Comparison of ENCODE assay signal across 17 cellular contexts in genomic region chr15:43552261-43552660, GRCh38. TPM values are rescaled to one million over a fixed set of nuclear protein-coding genes. Genes with fewer than 3 reads are reported as not detected.
DNase-seq lines count a peak whose midpoint lies in the region; ATAC-seq and TF ChIP-seq lines count a peak whose summit lies in the region.
"Had no signal": no experiment of that assay in that cellular context is flagged by ENCODE, and none has a peak within 500 bp of the region (broad histone marks: within the 10 kb centered on the region; RNA-seq: fewer than 3 reads in every experiment).

No MANE protein-coding gene starts in this region.

- TF ChIP-seq CTCF in HEK293 (tag by site-specific recombination; IDR thresholded peaks at IDR 0.05) (no peak), suprapubic skin (IDR thresholded peaks at IDR 0.05) (no peak)

- no peaks in the 10 kb centered on the region for H3K4me1 ChIP-seq in HEK293 (ENCODE audit: control insufficient read depth, insufficient read depth, low read length)
- peaks cover 4% of the 10 kb centered on the region for H3K4me1 ChIP-seq in suprapubic skin
- H3K4me1 ChIP-seq: BLaER1 treated with 17β-estradiol and CSF1 and Interleukin-3, amounts not matched to agents 10 nM and 100 nM; Caco-2 had no signal

- CTCF ChIA-PET in HEK293 (lab: Yijun Ruan, JAX) = no interaction called here

- no peak for ATAC-seq in HG02938 (IDR thresholded peaks at IDR 0.05; ENCODE audit: unreplicated experiment)
- ATAC-seq: CD8-positive, alpha-beta T cell had no signal

- DNase-seq in NCI-H2171 treated with DMSO at 0.1 percent for 48 hours (lab: John Stamatoyannopoulos, UW) (peak; percentile 73), suprapubic skin (ENCODE audit: low spot score in 2 of 2) (no peak)
- no peak for DNase-seq in activated CD4-positive, alpha-beta T cell treated with anti-CD3 and anti-CD28 coated beads, Interleukin-2, amount 50 U/mL, for 4 hours
- DNase-seq: 8988T; ACHN; AML-193; Caco-2; Calu3; CD4-positive, alpha-beta T cell; CD8-positive, alpha-beta T cell; DMS79 treated with DMSO at 0.1 percent for 48 hours; GF-D8 had no signal

- H3K36me3 ChIP-seq in HEK293 (ENCODE audit: control insufficient read depth in 2 of 2, insufficient read depth in 1 of 2, low read length in 2 of 2) (peaks cover 0 to 4% of the 10 kb centered on the region in 2 experiments; a peak in 1 of 3 replicates), suprapubic skin (peaks cover 37% of the 10 kb centered on the region)

- 78% methylated on average over 5 of the region's 5 CpGs for WGBS in suprapubic skin

- H3K9me3 ChIP-seq in HEK293 (ENCODE audit: control insufficient read depth, insufficient read depth, low read depth, low read length) = no peaks in the 10 kb centered on the region
- H3K9me3 ChIP-seq in suprapubic skin = no peaks in the 10 kb centered on the region

- TF ChIP-seq EP300 in suprapubic skin (IDR thresholded peaks at IDR 0.05) = no peak

- H3K4me3 ChIP-seq in HEK293 (ENCODE audit: low read depth, low read length) = no peak overlapping the region
- H3K4me3 ChIP-seq in suprapubic skin = no peak overlapping the region
- H3K4me3 ChIP-seq: BLaER1 treated with 17β-estradiol and CSF1 and Interleukin-3, amounts not matched to agents 10 nM and 100 nM had no signal

- no peak for TF ChIP-seq POLR2A in suprapubic skin (IDR thresholded peaks at IDR 0.05)

- POLR2A ChIA-PET in HEK293 (lab: Yijun Ruan, JAX) = interaction anchor here (0.5 kb wide), 1 partner anchor 50 kb away, joined by 4 read pairs; no protein-coding TSS in a partner anchor

- H3K27me3 ChIP-seq in suprapubic skin = no peaks in the 10 kb centered on the region
- H3K27me3 ChIP-seq: BLaER1 treated with 17β-estradiol and CSF1 and Interleukin-3, amounts not matched to agents 10 nM and 100 nM had no signal

- no peak overlapping the region for H3K27ac ChIP-seq in HEK293 (ENCODE audit: extremely low read depth, low read depth, low read length)
- H3K27ac ChIP-seq in suprapubic skin = no peak overlapping the region
- H3K27ac ChIP-seq: BLaER1 treated with 17β-estradiol and CSF1 and Interleukin-3, amounts not matched to agents 10 nM and 100 nM; C4-2B had no signal

TF ChIP-seq in HEK293, 187 proteins besides CTCF, POLR2A, EP300 and RAD21:
- TF ChIP-seq ZSCAN4 (tag by site-specific recombination; IDR thresholded peaks at IDR 0.05) (no peak), PATZ1 (tag by site-specific recombination; IDR thresholded peaks at IDR 0.05) (no peak), ZNF704 (tag by site-specific recombination; IDR thresholded peaks at IDR 0.05) (no peak), ZNF362 (tag by site-specific recombination; IDR thresholded peaks at IDR 0.05) (0 out of 2 replicates have a peak, but pooled peaks have one; percentile 31), ELK4 (IDR thresholded peaks at IDR 0.05; ENCODE audit: borderline replicate concordance, low read depth, low read length) (no peak), ZNF239 (tag by site-specific recombination; IDR thresholded peaks at IDR 0.05) (no peak)

RNA-seq across cellular contexts. Expression of gene MAP1A, which starts 34.9 kb away (rescaled TPM):
- 1 to 10 TPM; 2.4 to 5.7 (median 4.0) TPM for total RNA-seq in suprapubic skin

RNA-seq across cellular contexts. Expression of gene PPIP5K1, which starts 37.7 kb away (rescaled TPM):
- 10 to 100 TPM; 23.8 to 63.6 (median 32.6) TPM for total RNA-seq in suprapubic skin

RNA-seq across cellular contexts. Expression of gene CKMT1B, which starts 41.6 kb away (rescaled TPM):
- 10 to 100 TPM; 44.9 to 74.1 (median 48.5) TPM for total RNA-seq in suprapubic skin
- total RNA-seq: B cell; CD4-positive, alpha-beta T cell; CD8-positive, alpha-beta T cell had no signal

RNA-seq across cellular contexts. Expression of gene TP53BP1, which starts 59.3 kb away (rescaled TPM):
- total RNA-seq in suprapubic skin = 10 to 100 TPM; 17.6 to 49.4 (median 29.0) TPM
